Comparison of ENCODE assay signal across 1 cellular context in the genomic region with DNA sequence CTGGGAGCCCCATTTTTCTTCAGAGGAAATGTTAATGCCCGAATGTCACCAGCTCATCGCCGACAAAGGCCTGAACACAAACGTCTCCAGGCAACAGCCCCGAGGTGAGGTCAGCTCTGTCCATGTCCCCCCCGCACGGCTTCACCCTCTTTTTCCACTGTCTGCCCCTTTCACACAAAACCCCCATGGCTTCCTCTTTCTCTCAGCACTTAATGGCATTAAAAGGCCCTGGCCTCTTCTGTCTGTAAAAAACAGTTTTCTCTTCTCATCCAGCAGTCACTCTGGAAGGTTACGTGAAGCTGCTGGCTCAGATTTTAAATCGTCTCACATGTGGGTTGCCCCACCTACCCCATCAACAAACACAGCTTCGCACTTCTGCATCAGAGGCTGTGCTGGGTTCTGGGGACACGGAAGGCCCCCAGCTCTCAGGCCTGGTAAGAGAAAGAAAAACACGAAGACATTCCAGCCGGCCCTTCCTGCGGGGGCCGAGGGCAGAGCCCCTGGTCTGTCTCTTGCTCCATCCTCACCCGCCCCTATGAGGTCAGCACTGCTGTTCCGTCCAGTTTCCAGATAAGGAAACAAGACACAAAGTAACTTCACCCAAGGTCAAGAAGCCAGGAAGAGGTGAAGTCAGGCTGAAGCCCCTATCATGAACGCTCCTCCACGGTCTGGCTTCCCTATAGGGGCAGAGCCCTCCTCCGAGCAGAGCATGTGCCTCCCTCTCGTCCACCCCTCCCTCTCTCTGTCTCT.
A peak's percentile ranks its signal among the peaks of the same experiment; 100 is the strongest.
TF ChIP-seq lines count a peak whose summit lies in the region.

No MANE protein-coding gene starts in this region.

TF ChIP-seq in K562, 482 proteins besides CTCF, POLR2A, EP300 and RAD21 (continued from another document and continues in another):
- TF ChIP-seq NEUROD1 (IDR thresholded peaks at IDR 0.05; ENCODE audit: borderline replicate concordance, low read depth, low read length, partially characterized antibody) (peak; percentile 43), XRCC4 (IDR thresholded peaks at IDR 0.05; ENCODE audit: extremely low read depth, insufficient read depth, insufficient read length) (no peak), IRF2 (CRISPR knock-in tag; IDR thresholded peaks at IDR 0.05) (no peak), ZC3H8 (IDR thresholded peaks at IDR 0.05) (no peak), ADNP (tag; IDR thresholded peaks at IDR 0.05) (no peak), ATF3 (IDR thresholded peaks at IDR 0.05) (peak; percentile 94), ATF3 (CRISPR knock-in tag; conservative IDR thresholded peaks at IDR 0.05) (peak; percentile 82), MEIS2 (IDR thresholded peaks at IDR 0.05; ENCODE audit: partially characterized antibody) (no peak), EZH2 (IDR thresholded peaks at IDR 0.05; ENCODE audit: borderline replicate concordance, low read depth, low read length) (no peak), ZNF431 (CRISPR knock-in tag; IDR thresholded peaks at IDR 0.05) (no peak), SRSF1 (IDR thresholded peaks at IDR 0.05; ENCODE audit: low read depth, low read length) (no peak), NCOA2 (IDR thresholded peaks at IDR 0.05; ENCODE audit: partially characterized antibody in 2 of 2) (no peak), SOX6 (IDR thresholded peaks at IDR 0.05) (peak; percentile 88), SIN3B (IDR thresholded peaks at IDR 0.05; ENCODE audit: low read depth) (no peak), MECOM (CRISPR knock-in tag; IDR thresholded peaks at IDR 0.05) (no peak; the same call in 1 of the 2 replicates), TAF9B (IDR thresholded peaks at IDR 0.05; ENCODE audit: partially characterized antibody) (no peak), CEBPZ (IDR thresholded peaks at IDR 0.05; ENCODE audit: borderline replicate concordance, low read depth, low read length) (no peak), JUN (IDR thresholded peaks at IDR 0.05; ENCODE audit: borderline replicate concordance, low read depth, low read length) (peak; percentile 92), JUN (CRISPR knock-in tag; IDR thresholded peaks at IDR 0.05; ENCODE audit: borderline replicate concordance) (no peak), MCM3 (IDR thresholded peaks at IDR 0.05) (no peak), ETV6 (IDR thresholded peaks at IDR 0.05; ENCODE audit: borderline replicate concordance in 1 of 2, low read depth in 2 of 2, low read length in 1 of 2) (no peak), ETV6 (CRISPR knock-in tag; IDR thresholded peaks at IDR 0.05; ENCODE audit: borderline replicate concordance) (no peak), FOXJ3 (CRISPR knock-in tag; IDR thresholded peaks at IDR 0.05) (no peak), CREBBP (IDR thresholded peaks at IDR 0.05; ENCODE audit: low read depth, low read length) (no peak), BACH1 (tag; IDR thresholded peaks at IDR 0.05) (0 out of 2 replicates have a peak, but pooled peaks have one; percentile 53), TCFL5 (CRISPR knock-in tag; conservative IDR thresholded peaks at IDR 0.05) (no peak), SMAD4 (CRISPR knock-in tag; conservative IDR thresholded peaks at IDR 0.05) (peak; percentile 79; the same call in 1 of the 2 replicates), ATF1 (CRISPR knock-in tag; IDR thresholded peaks at IDR 0.05) (no peak), ATF1 (tag; IDR thresholded peaks at IDR 0.05) (peak; percentile 70), CBFB (CRISPR knock-in tag; IDR thresholded peaks at IDR 0.05) (no peak), ZNF589 (CRISPR knock-in tag; IDR thresholded peaks at IDR 0.05; ENCODE audit: low read depth) (peak; percentile 66; the same call in 1 of the 2 replicates), BMI1 (IDR thresholded peaks at IDR 0.05; ENCODE audit: low read length) (no peak), DPF2 (IDR thresholded peaks at IDR 0.05) (peak; percentile 86), TFAP4 (CRISPR knock-in tag; IDR thresholded peaks at IDR 0.05; ENCODE audit: borderline replicate concordance) (peak; percentile 71; the same call in 1 of the 2 replicates), GATAD2A (IDR thresholded peaks at IDR 0.05) (no peak), STAT5B (CRISPR knock-in tag; IDR thresholded peaks at IDR 0.05) (no peak), ESRRA (IDR thresholded peaks at IDR 0.05; ENCODE audit: borderline replicate concordance, low read depth) (peak; percentile 98), HEY1 (CRISPR knock-in tag; IDR thresholded peaks at IDR 0.05; ENCODE audit: borderline replicate concordance) (no peak), ZC3H4 (CRISPR knock-in tag; IDR thresholded peaks at IDR 0.05; ENCODE audit: borderline replicate concordance) (no peak), CEBPG (CRISPR knock-in tag; IDR thresholded peaks at IDR 0.05) (no peak; the same call in 1 of the 2 replicates), CEBPG (tag; conservative IDR thresholded peaks at IDR 0.05 in 1 of 2, IDR thresholded peaks at IDR 0.05 in 1 of 2) (peak; percentile 37 to 69; a peak in 3 of 4 replicates), ETV5 (CRISPR knock-in tag; IDR thresholded peaks at IDR 0.05; ENCODE audit: low read depth) (0 out of 2 replicates have a peak, but pooled peaks have one; percentile 47), ZNF444 (CRISPR knock-in tag; IDR thresholded peaks at IDR 0.05) (no peak), ZNF76 (CRISPR knock-in tag; IDR thresholded peaks at IDR 0.05; ENCODE audit: borderline replicate concordance) (no peak), ZNF133 (CRISPR knock-in tag; IDR thresholded peaks at IDR 0.05) (no peak), GATA2 (CRISPR knock-in tag; IDR thresholded peaks at IDR 0.05) (peak; percentile 50; the same call in 1 of the 2 replicates), GABPB1 (CRISPR knock-in tag; IDR thresholded peaks at IDR 0.05) (no peak; the same call in 1 of the 2 replicates), OTX1 (CRISPR knock-in tag; IDR thresholded peaks at IDR 0.05) (no peak), KLF1 (tag; IDR thresholded peaks at IDR 0.05) (no peak), PHB2 (IDR thresholded peaks at IDR 0.05; ENCODE audit: low read depth) (no peak), SIN3A (IDR thresholded peaks at IDR 0.05; ENCODE audit: borderline replicate concordance in 2 of 2, control insufficient read depth in 1 of 2, low read depth in 2 of 2, low read length in 2 of 2) (no peak)
- TF ChIP-seq, protein P1, sequence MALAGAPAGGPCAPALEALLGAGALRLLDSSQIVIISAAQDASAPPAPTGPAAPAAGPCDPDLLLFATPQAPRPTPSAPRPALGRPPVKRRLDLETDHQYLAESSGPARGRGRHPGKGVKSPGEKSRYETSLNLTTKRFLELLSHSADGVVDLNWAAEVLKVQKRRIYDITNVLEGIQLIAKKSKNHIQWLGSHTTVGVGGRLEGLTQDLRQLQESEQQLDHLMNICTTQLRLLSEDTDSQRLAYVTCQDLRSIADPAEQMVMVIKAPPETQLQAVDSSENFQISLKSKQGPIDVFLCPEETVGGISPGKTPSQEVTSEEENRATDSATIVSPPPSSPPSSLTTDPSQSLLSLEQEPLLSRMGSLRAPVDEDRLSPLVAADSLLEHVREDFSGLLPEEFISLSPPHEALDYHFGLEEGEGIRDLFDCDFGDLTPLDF (CRISPR knock-in tag; IDR thresholded peaks at IDR 0.05), result peak; percentile 44; the same call in 1 of the 2 replicates
- TF ChIP-seq, protein P2, sequence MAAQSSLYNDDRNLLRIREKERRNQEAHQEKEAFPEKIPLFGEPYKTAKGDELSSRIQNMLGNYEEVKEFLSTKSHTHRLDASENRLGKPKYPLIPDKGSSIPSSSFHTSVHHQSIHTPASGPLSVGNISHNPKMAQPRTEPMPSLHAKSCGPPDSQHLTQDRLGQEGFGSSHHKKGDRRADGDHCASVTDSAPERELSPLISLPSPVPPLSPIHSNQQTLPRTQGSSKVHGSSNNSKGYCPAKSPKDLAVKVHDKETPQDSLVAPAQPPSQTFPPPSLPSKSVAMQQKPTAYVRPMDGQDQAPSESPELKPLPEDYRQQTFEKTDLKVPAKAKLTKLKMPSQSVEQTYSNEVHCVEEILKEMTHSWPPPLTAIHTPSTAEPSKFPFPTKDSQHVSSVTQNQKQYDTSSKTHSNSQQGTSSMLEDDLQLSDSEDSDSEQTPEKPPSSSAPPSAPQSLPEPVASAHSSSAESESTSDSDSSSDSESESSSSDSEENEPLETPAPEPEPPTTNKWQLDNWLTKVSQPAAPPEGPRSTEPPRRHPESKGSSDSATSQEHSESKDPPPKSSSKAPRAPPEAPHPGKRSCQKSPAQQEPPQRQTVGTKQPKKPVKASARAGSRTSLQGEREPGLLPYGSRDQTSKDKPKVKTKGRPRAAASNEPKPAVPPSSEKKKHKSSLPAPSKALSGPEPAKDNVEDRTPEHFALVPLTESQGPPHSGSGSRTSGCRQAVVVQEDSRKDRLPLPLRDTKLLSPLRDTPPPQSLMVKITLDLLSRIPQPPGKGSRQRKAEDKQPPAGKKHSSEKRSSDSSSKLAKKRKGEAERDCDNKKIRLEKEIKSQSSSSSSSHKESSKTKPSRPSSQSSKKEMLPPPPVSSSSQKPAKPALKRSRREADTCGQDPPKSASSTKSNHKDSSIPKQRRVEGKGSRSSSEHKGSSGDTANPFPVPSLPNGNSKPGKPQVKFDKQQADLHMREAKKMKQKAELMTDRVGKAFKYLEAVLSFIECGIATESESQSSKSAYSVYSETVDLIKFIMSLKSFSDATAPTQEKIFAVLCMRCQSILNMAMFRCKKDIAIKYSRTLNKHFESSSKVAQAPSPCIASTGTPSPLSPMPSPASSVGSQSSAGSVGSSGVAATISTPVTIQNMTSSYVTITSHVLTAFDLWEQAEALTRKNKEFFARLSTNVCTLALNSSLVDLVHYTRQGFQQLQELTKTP (IDR thresholded peaks at IDR 0.05; ENCODE audit: low read depth in 1 of 2, partially characterized antibody in 2 of 2), result no peak
- TF ChIP-seq, protein P3, sequence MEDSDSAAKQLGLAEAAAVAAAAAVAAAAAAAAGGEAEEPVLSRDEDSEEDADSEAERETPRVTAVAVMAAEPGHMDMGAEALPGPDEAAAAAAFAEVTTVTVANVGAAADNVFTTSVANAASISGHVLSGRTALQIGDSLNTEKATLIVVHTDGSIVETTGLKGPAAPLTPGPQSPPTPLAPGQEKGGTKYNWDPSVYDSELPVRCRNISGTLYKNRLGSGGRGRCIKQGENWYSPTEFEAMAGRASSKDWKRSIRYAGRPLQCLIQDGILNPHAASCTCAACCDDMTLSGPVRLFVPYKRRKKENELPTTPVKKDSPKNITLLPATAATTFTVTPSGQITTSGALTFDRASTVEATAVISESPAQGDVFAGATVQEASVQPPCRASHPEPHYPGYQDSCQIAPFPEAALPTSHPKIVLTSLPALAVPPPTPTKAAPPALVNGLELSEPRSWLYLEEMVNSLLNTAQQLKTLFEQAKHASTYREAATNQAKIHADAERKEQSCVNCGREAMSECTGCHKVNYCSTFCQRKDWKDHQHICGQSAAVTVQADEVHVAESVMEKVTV (CRISPR knock-in tag; IDR thresholded peaks at IDR 0.05), result no peak
- TF ChIP-seq, protein P4, sequence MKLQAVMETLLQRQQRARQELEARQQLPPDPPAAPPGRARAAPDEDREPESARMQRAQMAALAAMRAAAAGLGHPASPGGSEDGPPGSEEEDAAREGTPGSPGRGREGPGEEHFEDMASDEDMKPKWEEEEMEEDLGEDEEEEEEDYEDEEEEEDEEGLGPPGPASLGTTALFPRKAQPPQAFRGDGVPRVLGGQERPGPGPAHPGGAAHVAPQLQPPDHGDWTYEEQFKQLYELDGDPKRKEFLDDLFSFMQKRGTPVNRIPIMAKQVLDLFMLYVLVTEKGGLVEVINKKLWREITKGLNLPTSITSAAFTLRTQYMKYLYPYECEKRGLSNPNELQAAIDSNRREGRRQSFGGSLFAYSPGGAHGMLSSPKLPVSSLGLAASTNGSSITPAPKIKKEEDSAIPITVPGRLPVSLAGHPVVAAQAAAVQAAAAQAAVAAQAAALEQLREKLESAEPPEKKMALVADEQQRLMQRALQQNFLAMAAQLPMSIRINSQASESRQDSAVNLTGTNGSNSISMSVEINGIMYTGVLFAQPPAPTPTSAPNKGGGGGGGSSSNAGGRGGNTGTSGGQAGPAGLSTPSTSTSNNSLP (IDR thresholded peaks at IDR 0.05; ENCODE audit: borderline replicate concordance, low read depth, low read length), result no peak
- TF ChIP-seq, protein P5, sequence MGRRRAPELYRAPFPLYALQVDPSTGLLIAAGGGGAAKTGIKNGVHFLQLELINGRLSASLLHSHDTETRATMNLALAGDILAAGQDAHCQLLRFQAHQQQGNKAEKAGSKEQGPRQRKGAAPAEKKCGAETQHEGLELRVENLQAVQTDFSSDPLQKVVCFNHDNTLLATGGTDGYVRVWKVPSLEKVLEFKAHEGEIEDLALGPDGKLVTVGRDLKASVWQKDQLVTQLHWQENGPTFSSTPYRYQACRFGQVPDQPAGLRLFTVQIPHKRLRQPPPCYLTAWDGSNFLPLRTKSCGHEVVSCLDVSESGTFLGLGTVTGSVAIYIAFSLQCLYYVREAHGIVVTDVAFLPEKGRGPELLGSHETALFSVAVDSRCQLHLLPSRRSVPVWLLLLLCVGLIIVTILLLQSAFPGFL (CRISPR knock-in tag; IDR thresholded peaks at IDR 0.05), result no peak
